21 cellular contexts compared by ENCODE assay signal in genomic region chr1:98906761-98907301, GRCh38.
"Had no signal": no experiment of that assay in that cellular context is flagged by ENCODE, and none has a peak within 500 bp of the region (broad histone marks: within the 10 kb centered on the region; RNA-seq: fewer than 3 reads in every experiment).

No MANE protein-coding gene starts in this region.

- H3K27me3 ChIP-seq: brain microvascular endothelial cell had no signal

- H3K4me2 ChIP-seq: PC-9 had no signal

- DNase-seq: activated CD4-positive, alpha-beta memory T cell treated with anti-CD3 and anti-CD28 coated beads, Interleukin-2, amount 10 ng/mL, durations not matched to agents 7 days and 5 days; activated CD4-positive, alpha-beta T cell treated with anti-CD3 and anti-CD28 coated beads, Interleukin-2, amount 10 ng/mL, durations not matched to agents 7 days and 5 days; activated CD4-positive, CD25-positive, alpha-beta regulatory T cell; activated gamma-delta T cell; activated naive CD4-positive, alpha-beta T cell treated with anti-CD3 and anti-CD28 coated beads for 36 hours; activated naive CD8-positive, alpha-beta T cell treated with anti-CD3 and anti-CD28 coated beads for 36 hours; activated T-cell treated with anti-CD3 and anti-CD28 coated beads for 4 hours; activated T-cell treated with anti-CD3 and anti-CD28 coated beads, Interleukin-2, amount 50 U/mL, for 48 hours; brain microvascular endothelial cell; cerebellar nuclear complex; MV-4-11; NCI-H1092 treated with DMSO at 0.1 percent for 48 hours; NCI-H1417 treated with DMSO at 0.1 percent for 48 hours; NCI-H1694; NCI-H2029 treated with DMSO at 0.1 percent for 48 hours; NCI-H510A treated with DMSO at 0.1 percent for 48 hours; PC-9; SIG-M5; T-helper 1 cell had no signal

- H3K27me3 Mint-ChIP-seq: activated CD4-positive, alpha-beta memory T cell treated with anti-CD3 and anti-CD28 coated beads, Interleukin-2, amount 10 ng/mL, durations not matched to agents 7 days and 5 days; activated CD4-positive, alpha-beta T cell treated with anti-CD3 and anti-CD28 coated beads, Interleukin-2, amount 10 ng/mL, durations not matched to agents 7 days and 5 days; activated naive CD8-positive, alpha-beta T cell treated with anti-CD3 and anti-CD28 coated beads for 36 hours; activated T-helper 17 cell treated with anti-CD3 and anti-CD28 coated beads, Interleukin-2, amount 50 U/mL, for 72 hours had no signal

- H3K36me3 ChIP-seq: brain microvascular endothelial cell had no signal

- H2AFZ ChIP-seq: PC-9 had no signal

- H3K27ac ChIP-seq: brain microvascular endothelial cell, PC-9, VCaP had no signal

- ATAC-seq: activated T-helper 17 cell treated with anti-CD3 and anti-CD28 coated beads, Interleukin-2, amount 50 U/mL, for 72 hours had no signal

- H3K4me3 ChIP-seq: PC-9 had no signal

- H3K9me3 Mint-ChIP-seq: activated CD4-positive, alpha-beta memory T cell treated with anti-CD3 and anti-CD28 coated beads, Interleukin-2, amount 10 ng/mL, durations not matched to agents 7 days and 5 days; activated CD4-positive, alpha-beta T cell treated with anti-CD3 and anti-CD28 coated beads, Interleukin-2, amount 10 ng/mL, durations not matched to agents 7 days and 5 days; activated naive CD4-positive, alpha-beta T cell treated with anti-CD3 and anti-CD28 coated beads for 36 hours; activated naive CD8-positive, alpha-beta T cell treated with anti-CD3 and anti-CD28 coated beads for 36 hours; activated T-helper 17 cell treated with anti-CD3 and anti-CD28 coated beads, Interleukin-2, amount 50 U/mL, for 72 hours had no signal

- H3K36me3 Mint-ChIP-seq: activated naive CD8-positive, alpha-beta T cell treated with anti-CD3 and anti-CD28 coated beads for 36 hours had no signal

- H3K4me1 Mint-ChIP-seq: activated CD4-positive, alpha-beta memory T cell treated with anti-CD3 and anti-CD28 coated beads, Interleukin-2, amount 10 ng/mL, durations not matched to agents 7 days and 5 days; activated CD4-positive, alpha-beta T cell treated with anti-CD3 and anti-CD28 coated beads, Interleukin-2, amount 10 ng/mL, durations not matched to agents 7 days and 5 days; activated naive CD8-positive, alpha-beta T cell treated with anti-CD3 and anti-CD28 coated beads for 36 hours; activated T-helper 17 cell treated with anti-CD3 and anti-CD28 coated beads, Interleukin-2, amount 50 U/mL, for 72 hours had no signal

- H3K27ac Mint-ChIP-seq: activated CD4-positive, alpha-beta memory T cell treated with anti-CD3 and anti-CD28 coated beads, Interleukin-2, amount 10 ng/mL, durations not matched to agents 7 days and 5 days; activated CD4-positive, alpha-beta T cell treated with anti-CD3 and anti-CD28 coated beads, Interleukin-2, amount 10 ng/mL, durations not matched to agents 7 days and 5 days; activated naive CD4-positive, alpha-beta T cell treated with anti-CD3 and anti-CD28 coated beads for 36 hours; activated naive CD8-positive, alpha-beta T cell treated with anti-CD3 and anti-CD28 coated beads for 36 hours; activated T-helper 17 cell treated with anti-CD3 and anti-CD28 coated beads, Interleukin-2, amount 50 U/mL, for 72 hours had no signal

- H3K4me3 Mint-ChIP-seq: activated CD4-positive, alpha-beta memory T cell treated with anti-CD3 and anti-CD28 coated beads, Interleukin-2, amount 10 ng/mL, durations not matched to agents 7 days and 5 days; activated CD4-positive, alpha-beta T cell treated with anti-CD3 and anti-CD28 coated beads, Interleukin-2, amount 10 ng/mL, durations not matched to agents 7 days and 5 days; activated naive CD4-positive, alpha-beta T cell treated with anti-CD3 and anti-CD28 coated beads for 36 hours; activated naive CD8-positive, alpha-beta T cell treated with anti-CD3 and anti-CD28 coated beads for 36 hours; activated T-helper 17 cell treated with anti-CD3 and anti-CD28 coated beads, Interleukin-2, amount 50 U/mL, for 72 hours had no signal
